Comparison of ENCODE assay signal across 24 cellular contexts in genomic region chr2:45379399-45380087, GRCh38.
DNase-seq lines count a peak whose midpoint lies in the region; ATAC-seq and TF ChIP-seq lines count a peak whose summit lies in the region.
"Had no signal": no experiment of that assay in that cellular context is flagged by ENCODE, and none has a peak within 500 bp of the region (broad histone marks: within the 10 kb centered on the region; RNA-seq: fewer than 3 reads in every experiment).

No MANE protein-coding gene starts in this region.

- no peak for DNase-seq in Right ventricle myocardium inferior (ENCODE audit: missing footprints)
- no peak for DNase-seq in left ventricle myocardium inferior
- peak; percentile 14 to 24 for DNase-seq in cardiac fibroblast (ENCODE audit: low read depth in 2 of 2)
- no peak for DNase-seq in hepatocyte (ENCODE audit: low spot score)
- no peak for DNase-seq in thoracic aorta (ENCODE audit: low spot score)
- no peak for DNase-seq in SKM-1 treated with dmso at 0.1 percent for 144 hours (lab: John Stamatoyannopoulos, UW; ENCODE audit: unreplicated experiment)
- no peak for DNase-seq in NCI-H1048 (lab: John Stamatoyannopoulos, UW)
- DNase-seq in KG1 (lab: John Stamatoyannopoulos, UW): no peak
- DNase-seq: BE2C; CD8-positive, alpha-beta memory T cell; DMS153; DND-41; H9; Kasumi-1; NCI-H1105; NCI-H1436 treated with DMSO at 0.1 percent for 48 hours; NCI-H1930; NCI-H2107; NCI-H526; NCI-H82; NK-92 treated with Interleukin-12 subunit alpha and Interleukin-12 subunit beta, amount 100 ng/mL, for 24 hours; PC-9; SHP77 had no signal

- H3K36me3 ChIP-seq in left ventricle myocardium inferior (no peaks in the 10 kb centered on the region), hepatocyte (replicated peaks; ENCODE audit: insufficient read depth, low read depth) (no peaks in the 10 kb centered on the region), thoracic aorta (no peaks in the 10 kb centered on the region)
- H3K36me3 ChIP-seq: BE2C had no signal

- intact Hi-C loops in Right ventricle myocardium inferior (cut with DNase I) (no loop called here), left ventricle myocardium inferior (cut with micrococcal nuclease) (no loop called here)

- no peak overlapping the region for H2AFZ ChIP-seq in hepatocyte
- H2AFZ ChIP-seq: PC-9 had no signal

- H3K27me3 ChIP-seq in left ventricle myocardium inferior (ENCODE audit: low read depth) (no peaks in the 10 kb centered on the region), hepatocyte (no peaks in the 10 kb centered on the region), thoracic aorta (replicated peaks; ENCODE audit: insufficient read depth) (no peaks in the 10 kb centered on the region)
- H3K27me3 ChIP-seq: BE2C had no signal

- no peaks in the 10 kb centered on the region for H3K79me2 ChIP-seq in hepatocyte

- H3K27ac ChIP-seq in left ventricle myocardium inferior (replicated peaks): no peak overlapping the region
- peak overlapping the region; percentile 63 for H3K27ac ChIP-seq in hepatocyte
- H3K27ac ChIP-seq in thoracic aorta: peak overlapping the region; percentile 27 to 39
- H3K27ac ChIP-seq: 22Rv1, PC-9 had no signal

- H4K20me1 ChIP-seq in hepatocyte (ENCODE audit: insufficient read depth, poor library complexity, severe bottlenecking): no peaks in the 10 kb centered on the region

- H3K9me3 ChIP-seq in left ventricle myocardium inferior (replicated peaks): peaks cover 4% of the 10 kb centered on the region
- no peaks in the 10 kb centered on the region for H3K9me3 ChIP-seq in hepatocyte (ENCODE audit: low read depth)
- H3K9me3 ChIP-seq in thoracic aorta: no peaks in the 10 kb centered on the region
- H3K9me3 ChIP-seq: BE2C had no signal

- 95% methylated on average over 3 of the region's 3 CpGs for WGBS in hepatocyte (ENCODE audit: low lambda C conversion rate, missing lambda C conversion rate)

- H3K4me1 ChIP-seq in left ventricle myocardium inferior (peaks cover 6% of the 10 kb centered on the region), hepatocyte (ENCODE audit: insufficient read depth) (no peaks in the 10 kb centered on the region), thoracic aorta (ENCODE audit: control insufficient read depth in 1 of 2, low read depth in 2 of 2) (peaks cover 4 to 33% of the 10 kb centered on the region in 2 donors)

- TF ChIP-seq CTCF in left ventricle myocardium inferior (IDR thresholded peaks at IDR 0.05; ENCODE audit: borderline replicate concordance) (no peak), cardiac fibroblast (IDR thresholded peaks at IDR 0.05; ENCODE audit: low read depth, low read length) (no peak), hepatocyte (IDR thresholded peaks at IDR 0.05; ENCODE audit: poor library complexity) (no peak), thoracic aorta (IDR thresholded peaks at IDR 0.05) (no peak)

- H3K4me3 ChIP-seq in left ventricle myocardium inferior (no peak overlapping the region), cardiac fibroblast (replicated peaks in 1 of 2; ENCODE audit: low read depth in 2 of 2, low read length in 2 of 2) (no peak overlapping the region), hepatocyte (no peak overlapping the region), thoracic aorta (no peak overlapping the region)
- H3K4me3 ChIP-seq: PC-9 had no signal

- H3K4me2 ChIP-seq in hepatocyte: no peak overlapping the region
- H3K4me2 ChIP-seq: PC-9 had no signal

- ATAC-seq in Right ventricle myocardium inferior (peak; percentile 52), thoracic aorta (ENCODE audit: insufficient number of reproducible peaks, low FRiP score, low read depth) (peak; percentile 50)

- no peaks in the 10 kb centered on the region for H3K9me2 ChIP-seq in hepatocyte (replicated peaks; ENCODE audit: insufficient read depth)

Comparison
In these comparisons a context has a peak if more than half of its experiments do, and no peak if none do; other contexts are left out.
1. DNase-seq: peak in cardiac fibroblast (2 of 2); none in Right ventricle myocardium inferior (single experiment), left ventricle myocardium inferior (single experiment), hepatocyte (single experiment), thoracic aorta (single experiment), SKM-1 treated with dmso at 0.1 percent for 144 hours (single experiment), NCI-H1048 (single experiment) and KG1 (single experiment).